27 cellular contexts compared by ENCODE assay signal in the genomic region with DNA sequence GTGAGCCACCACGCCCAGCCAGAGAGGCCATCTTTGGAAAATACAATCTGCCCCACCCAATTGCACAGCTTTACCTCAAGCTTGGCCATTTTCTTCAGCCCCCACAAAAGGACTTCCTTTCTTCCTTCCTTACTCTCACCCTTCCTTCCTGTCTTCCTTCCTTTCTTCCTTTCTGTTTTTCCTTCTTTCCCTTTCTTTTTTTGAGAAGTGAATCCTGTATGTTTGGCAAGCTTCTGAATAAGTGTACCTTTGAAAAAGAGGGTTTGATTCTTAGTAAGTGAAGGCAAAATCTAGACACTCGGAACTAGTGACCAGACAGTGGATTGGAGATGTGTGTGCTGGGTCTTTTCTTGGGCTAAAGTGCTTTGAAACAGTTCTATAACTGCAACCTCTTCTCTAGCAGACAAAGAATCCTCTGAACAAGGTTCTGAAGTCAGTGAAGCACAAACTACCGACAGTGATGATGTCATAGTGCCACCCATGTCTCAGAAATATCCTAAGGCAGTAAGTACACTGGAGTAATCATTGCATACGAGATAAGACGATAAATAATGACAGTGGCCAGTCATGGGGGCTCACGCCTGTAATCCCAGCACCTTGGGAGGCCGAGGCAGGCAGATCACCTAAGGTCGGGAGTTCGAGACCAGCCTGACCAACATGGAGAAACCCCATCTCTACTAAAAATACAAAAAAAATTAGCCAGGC. TPM values are rescaled to one million over a fixed set of nuclear protein-coding genes. Genes with fewer than 3 reads are reported as not detected.
DNase-seq lines count a peak whose midpoint lies in the region; ATAC-seq, FAIRE-seq and TF ChIP-seq lines count a peak whose summit lies in the region.
"Had no signal": no experiment of that assay in that cellular context is flagged by ENCODE, and none has a peak within 500 bp of the region (broad histone marks: within the 10 kb centered on the region; RNA-seq: fewer than 3 reads in every experiment).

No MANE protein-coding gene starts in this region.

- H3K36me3 Mint-ChIP-seq in GM23338 (ENCODE audit: low read depth) = no peaks in the 10 kb centered on the region; the same call in 2 of the 3 replicates

- H3K36me3 ChIP-seq in GM23338 (ENCODE audit: insufficient read depth) = no peaks in the 10 kb centered on the region
- H3K36me3 ChIP-seq in K562 (ENCODE audit: control insufficient read depth, insufficient read depth, low read length) = no peaks in the 10 kb centered on the region
- H3K36me3 ChIP-seq: BE2C, HAP-1 had no signal

- H3K4me1 ChIP-seq in GM23338 (ENCODE audit: insufficient read depth) (no peaks in the 10 kb centered on the region), K562 (replicated peaks in 1 of 2; ENCODE audit: control insufficient read depth in 2 of 2, insufficient read depth in 2 of 2, low read length in 2 of 2) (peaks cover 0 to 2% of the 10 kb centered on the region in 2 experiments; a peak in 1 of 5 replicates)
- H3K4me1 ChIP-seq: BE2C, HAP-1 had no signal

- no peak for TF ChIP-seq EP300 in K562 (IDR thresholded peaks at IDR 0.05; ENCODE audit: low read length)

- H3K4me2 ChIP-seq in GM23338 = no peak overlapping the region
- no peak overlapping the region for H3K4me2 ChIP-seq in K562 (ENCODE audit: insufficient read depth, low read length)

- no peak for DNase-seq in GM23338 (ENCODE audit: low spot score)
- no peak for DNase-seq in HEK293T (ENCODE audit: extremely low spot score)
- no peak for DNase-seq in K562 (ENCODE audit: extremely low read depth in 1 of 4, low spot score in 3 of 4)
- peak; percentile 14 for DNase-seq in kidney tubule cell (ENCODE audit: low spot score)
- DNase-seq in C1 segment of cervical spinal cord (lab: John Stamatoyannopoulos, UW) = no peak
- no peak for DNase-seq in stimulated activated naive CD4-positive, alpha-beta T cell (lab: John Stamatoyannopoulos, UW)
- DNase-seq in hippocampal formation (lab: John Stamatoyannopoulos, UW) = no peak
- no peak for DNase-seq in activated CD4-positive, alpha-beta T cell treated with anti-CD3 and anti-CD28 coated beads for 1 hour
- DNase-seq: ACHN; BE2C; CD4-positive, alpha-beta T cell; DMS 273 treated with DMSO at 0.1 percent for 48 hours; DMS53; DND-41; EL; HFFc6; IMR-90; Karpas-422; KBM-7 had no signal

- POLR2A ChIA-PET in HEK293T (lab: Yijun Ruan, JAX) (interaction anchor here (1.7 kb wide), 1 partner anchor 25 kb away, joined by 5 read pairs; no protein-coding TSS in a partner anchor), K562 (lab: Yijun Ruan, JAX) (interaction anchor here (2.0 kb wide), 1 partner anchor 14 kb away, joined by 5 read pairs; no protein-coding TSS in a partner anchor)

- H3K9me2 ChIP-seq in GM23338 (ENCODE audit: insufficient read depth) = no peaks in the 10 kb centered on the region

- intact Hi-C loops in K562 (cut with micrococcal nuclease) = no loop called here

- no peaks in the 10 kb centered on the region for H3K4me1 Mint-ChIP-seq in GM23338

- TF ChIP-seq POLR2A in K562 (conservative IDR thresholded peaks at IDR 0.05) = no peak

- no peak for FAIRE-seq in K562 (lab: Jason Lieb, UNC)
- FAIRE-seq: A204.1, GM12891, GM19239 had no signal

- no peak overlapping the region for H3K9ac ChIP-seq in K562 (ENCODE audit: insufficient read depth in 1 of 2, low read depth in 2 of 2, low read length in 2 of 2)

- H3K27ac ChIP-seq in GM23338 (ENCODE audit: low read depth) (no peak overlapping the region), K562 (ENCODE audit: extremely low read depth, low read depth, low read length) (no peak overlapping the region)
- H3K27ac ChIP-seq: C4-2B had no signal

- no TSS peak for BruUV-seq in K562 (replicated peaks; lab: Mats Ljungman, UMichigan)

- WGBS in K562 (ENCODE audit: insufficient coverage, low coverage, missing lambda C conversion rate) = 42% methylated on average over 7 of the region's 9 CpGs

- no peak overlapping the region; the same call in 2 of the 3 replicates for H3K4me3 Mint-ChIP-seq in GM23338
- H3K4me3 Mint-ChIP-seq: CD4-positive, alpha-beta T cell; HFFc6 had no signal

- H3K9me1 ChIP-seq in K562 (ENCODE audit: control insufficient read depth, insufficient read depth, low read length) = no peaks in the 10 kb centered on the region

- H3K9me3 ChIP-seq in K562 (replicated peaks; ENCODE audit: control insufficient read depth, insufficient read depth, low read depth, low read length) = no peaks in the 10 kb centered on the region
- H3K9me3 ChIP-seq: BE2C, HAP-1 had no signal

- H4K20me1 ChIP-seq in GM23338 (replicated peaks; ENCODE audit: insufficient read depth) (no peaks in the 10 kb centered on the region), K562 (replicated peaks; ENCODE audit: control insufficient read depth, insufficient read depth, low read length) (no peaks in the 10 kb centered on the region)

- no peaks in the 10 kb centered on the region for H3F3A ChIP-seq in GM23338 (replicated peaks; ENCODE audit: low read depth)

- H3K27ac Mint-ChIP-seq in GM23338 = no peak overlapping the region
- H3K27ac Mint-ChIP-seq: CD4-positive, alpha-beta T cell; HFFc6 had no signal

- in situ Hi-C loops in K562 (cut with MboI) = no loop called here

- ATAC-seq in GM23338 (no peak), K562 (no peak; the same call in 2 of the 3 replicates)

- no peaks in the 10 kb centered on the region for H3K9me3 Mint-ChIP-seq in GM23338
- H3K9me3 Mint-ChIP-seq: CD4-positive, alpha-beta T cell; HFFc6 had no signal

- no peak for TF ChIP-seq RAD21 in K562 (CRISPR knock-in tag; conservative IDR thresholded peaks at IDR 0.05 in 1 of 2, IDR thresholded peaks at IDR 0.05 in 1 of 2)

- H3K4me3 ChIP-seq in GM23338 (no peak overlapping the region), K562 (no peak overlapping the region)
- H3K4me3 ChIP-seq: HAP-1 had no signal

- H3K79me2 ChIP-seq in GM23338 (replicated peaks; ENCODE audit: insufficient read depth) (no peaks in the 10 kb centered on the region), K562 (ENCODE audit: control insufficient read depth, insufficient read depth, low read length) (no peaks in the 10 kb centered on the region)

- CTCF ChIA-PET in HEK293T (lab: Yijun Ruan, JAX) = interaction anchor here (0.7 kb wide), 1 partner anchor 1489 kb away, joined by 3 read pairs; no protein-coding TSS in a partner anchor
- CTCF ChIA-PET in K562 (lab: Yijun Ruan, JAX; ENCODE audit: low intra/inter-chr PET ratio) = no interaction called here

- H2AFZ ChIP-seq in GM23338 (peak overlapping the region; percentile 29; the same call in 1 of the 2 replicates), K562 (ENCODE audit: low read depth, low read length) (peak overlapping the region; percentile 22; the same call in 1 of the 2 replicates)

- H3K27me3 ChIP-seq in GM23338 (ENCODE audit: insufficient read depth) (no peaks in the 10 kb centered on the region), K562 (ENCODE audit: control insufficient read depth in 2 of 2, insufficient read depth in 2 of 2, low read length in 2 of 2) (no peaks in the 10 kb centered on the region)
- H3K27me3 ChIP-seq: BE2C had no signal

- TF ChIP-seq CTCF in GM23338 (conservative IDR thresholded peaks at IDR 0.05; ENCODE audit: low read depth in 2 of 2) = no peak
- no peak for TF ChIP-seq CTCF in K562 (IDR thresholded peaks at IDR 0.05 in 2 of 3, conservative IDR thresholded peaks at IDR 0.05 in 1 of 3; ENCODE audit: insufficient read depth in 2 of 3, low read depth in 1 of 3, low read length in 3 of 3)

- peaks cover 3% of the 10 kb centered on the region for H3K27me3 Mint-ChIP-seq in GM23338 (ENCODE audit: insufficient read depth, low read depth, poor library complexity)
- H3K27me3 Mint-ChIP-seq: CD4-positive, alpha-beta T cell had no signal

RNA-seq across cellular contexts. Expression of gene SUPT16H, which starts 49.5 kb away (rescaled TPM):
- total RNA-seq in GM23338 (2014; rRNA removed; shearing (Covaris generic)) = 154 and 187 TPM in 2 replicates
- polyA plus RNA-seq in GM23338 (2016; fragmentation: Nextera tagmentation; extraction: Ambion mirVana) = 260 and 268 TPM in 2 replicates
- 57.1 and 119 TPM in 2 replicates for total RNA-seq in K562 (2011; cell fraction: chromatin; rRNA removed; ENCODE audit: low replicate concordance)
- 31.5 and 38.2 TPM in 2 replicates for total RNA-seq in K562 (2011; cell fraction: nucleolus; rRNA removed)
- total RNA-seq in K562 (2011; cell fraction: nucleoplasm; rRNA removed) = 59.8 and 96.3 TPM in 2 replicates
- total RNA-seq in K562 (2014; rRNA removed) = 75.4 and 81.4 TPM in 2 replicates
- total RNA-seq in K562 (2014; rRNA removed; fragmentation: Illumina TruSeq; extraction: Trizol) = 121 and 138 TPM in 2 replicates
- 117 and 122 TPM in 2 replicates for total RNA-seq in K562 (2015; rRNA removed; fragmentation: Illumina TruSeq; extraction: Trizol)
- 82.9 and 92.9 TPM in 2 replicates for total RNA-seq in K562 (2021)
- polyA plus RNA-seq in K562 (2011; rRNA removed) = 84.1 and 107 TPM in 2 replicates
- 48.3 and 69.5 TPM in 2 replicates for polyA plus RNA-seq in K562 (2011; cell fraction: cytosol; rRNA removed)
- polyA plus RNA-seq in K562 (2011; cell fraction: nucleus; rRNA removed) = 67.4 and 77.5 TPM in 2 replicates
- 51.4 and 79.0 TPM in 2 replicates for polyA plus RNA-seq in K562 (2012)
- polyA plus RNA-seq in K562 (2014; fragmentation: Illumina TruSeq; extraction: Trizol) = 134 and 152 TPM in 2 replicates
- 100 to 1,000 TPM in 1 of 2 experiments, 10 to 100 TPM in 1; 75.6 to 105 TPM for polyA plus RNA-seq in K562 (2014; fragmentation: Nextera tagmentation; extraction: Ambion mirVana)
- polyA plus RNA-seq in K562 (2014; rRNA removed) = 87.5 and 90.5 TPM in 2 replicates
- 127 and 141 TPM in 2 replicates for polyA minus RNA-seq in K562 (2011; rRNA and poly(A)+ RNA removed)
- polyA minus RNA-seq in K562 (2011; cell fraction: cytosol; rRNA and poly(A)+ RNA removed) = 47.8 and 56.6 TPM in 2 replicates
- 26.7 and 45.1 TPM in 2 replicates for polyA minus RNA-seq in K562 (2011; cell fraction: nucleus; rRNA and poly(A)+ RNA removed)

RNA-seq across cellular contexts. Expression of gene RPGRIP1, which starts 54.5 kb away (rescaled TPM):
- 0.93 and 1.6 TPM in 2 replicates for total RNA-seq in GM23338 (2014; rRNA removed; shearing (Covaris generic))
- polyA plus RNA-seq in GM23338 (2016; fragmentation: Nextera tagmentation; extraction: Ambion mirVana) (0.24 and 0.26 TPM in 2 replicates), K562 (2011; rRNA removed) (0.56 and 0.80 TPM in 2 replicates), K562 (2014; fragmentation: Illumina TruSeq; extraction: Trizol) (0.33 and 0.86 TPM in 2 replicates), K562 (2014; fragmentation: Nextera tagmentation; extraction: Ambion mirVana) (under 1 TPM in 1 of 2 experiments, not detected in 1; 0.49 TPM), K562 (2014; rRNA removed) (0.31 and 0.57 TPM in 2 replicates)
- 1.3 and 1.5 TPM in 2 replicates for total RNA-seq in K562 (2011; cell fraction: chromatin; rRNA removed; ENCODE audit: low replicate concordance)
- total RNA-seq in K562 (2011; cell fraction: nucleolus; rRNA removed) = 0.33 and 0.92 TPM in 2 replicates
- total RNA-seq in K562 (2011; cell fraction: nucleoplasm; rRNA removed) = 1.1 TPM in 2 replicates
- total RNA-seq in K562 (2014; rRNA removed) (0.53 and 0.95 TPM in 2 replicates), K562 (2014; rRNA removed; fragmentation: Illumina TruSeq; extraction: Trizol) (0.61 and 0.76 TPM in 2 replicates), K562 (2015; rRNA removed; fragmentation: Illumina TruSeq; extraction: Trizol) (0.41 and 0.72 TPM in 2 replicates), K562 (2021) (0.31 and 0.47 TPM in 2 replicates)
- polyA plus RNA-seq in K562 (2011; cell fraction: cytosol; rRNA removed) = 0.09 and 0.38 TPM in 2 replicates
- polyA plus RNA-seq in K562 (2011; cell fraction: nucleus; rRNA removed) = 1.2 and 1.5 TPM in 2 replicates
- polyA plus RNA-seq in K562 (2012) = 0.39 and 0.62 TPM in 2 replicates
- polyA minus RNA-seq in K562 (2011; rRNA and poly(A)+ RNA removed) = 0.39 and 1.1 TPM in 2 replicates
- not detected in 2 replicates for polyA minus RNA-seq in K562 (2011; cell fraction: cytosol; rRNA and poly(A)+ RNA removed)
- 0.22 and 0.27 TPM in 2 replicates for polyA minus RNA-seq in K562 (2011; cell fraction: nucleus; rRNA and poly(A)+ RNA removed)
- total RNA-seq: CD4-positive, alpha-beta T cell; G401; H4; HFFc6; HT1080; IMR-90 had no signal
- polyA plus RNA-seq: IMR-90 had no signal
